Comparison of ENCODE assay signal across 9 cellular contexts in the genomic region with DNA sequence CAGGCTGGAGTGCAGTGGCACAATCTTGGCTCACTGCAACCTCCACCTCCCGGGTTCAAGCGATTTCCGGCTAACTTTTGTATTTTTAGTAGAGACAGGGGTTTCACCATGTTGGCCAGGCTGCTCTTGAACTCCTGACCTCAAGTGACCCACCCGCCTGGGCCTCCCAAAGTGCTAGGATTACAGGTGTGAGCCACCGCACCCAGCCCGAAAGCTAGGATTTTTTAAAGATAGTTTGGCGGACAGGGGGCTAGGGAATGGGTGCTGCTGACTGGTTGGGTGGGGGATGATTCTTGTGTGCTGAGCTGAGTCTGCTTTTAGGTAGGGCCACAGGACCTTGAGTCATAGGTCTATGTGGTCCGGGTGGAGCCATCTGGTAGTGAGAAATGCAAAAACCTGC. TPM values are rescaled to one million over a fixed set of nuclear protein-coding genes. Genes with fewer than 3 reads are reported as not detected.
DNase-seq lines count a peak whose midpoint lies in the region; ATAC-seq and TF ChIP-seq lines count a peak whose summit lies in the region.
"Not testable (repeated sequence)": the region's sequence is repeated elsewhere in the genome, so short reads cannot be mapped to it uniquely, and the experiment has no call there.
"Had no signal": no experiment of that assay in that cellular context is flagged by ENCODE, and none has a peak within 500 bp of the region (broad histone marks: within the 10 kb centered on the region; RNA-seq: fewer than 3 reads in every experiment).

No MANE protein-coding gene starts in this region.

- not testable (repeated sequence) for H2AK5ac ChIP-seq in neuronal stem cell (ENCODE audit: low read depth, low read length)

- H3K14ac ChIP-seq in neuronal stem cell (ENCODE audit: low read length): not testable (repeated sequence)

- peaks cover 18% of the 10 kb centered on the region for H3K4me1 Mint-ChIP-seq in WTC11
- H3K4me1 Mint-ChIP-seq in brain: peaks cover 25% of the 10 kb centered on the region

- H3K4ac ChIP-seq in neuronal stem cell (ENCODE audit: low read length): not testable (repeated sequence)

- 94% methylated on average over 8 of the region's 8 CpGs for WGBS in hepatocyte (ENCODE audit: low lambda C conversion rate, missing lambda C conversion rate)
- WGBS in neuronal stem cell (ENCODE audit: extremely low coverage in 2 of 2, insufficient read length in 2 of 2, insufficient replicate concordance in 1 of 2), 2 donors: no CpG with 5 or more reads among the region's 8 CpGs
- WGBS in aorta, 2 donors: 97 to 98% methylated on average over 8 of the region's 8 CpGs

- H2BK12ac ChIP-seq in neuronal stem cell (ENCODE audit: low read length): not testable (repeated sequence)

- H3K4me1 ChIP-seq in hepatocyte (ENCODE audit: insufficient read depth); aorta (ENCODE audit: control insufficient read depth in 1 of 2, insufficient read depth in 2 of 2, low read length in 2 of 2): not testable (repeated sequence)
- peaks cover 13 to 19% of the 10 kb centered on the region in 2 donors for H3K4me1 ChIP-seq in neuronal stem cell (ENCODE audit: control insufficient read depth in 2 of 2, insufficient read depth in 1 of 2, low read depth in 1 of 2, low read length in 2 of 2)

- H2BK15ac ChIP-seq in neuronal stem cell (ENCODE audit: low read length): not testable (repeated sequence)

- 0 out of 2 replicates have a peak overlapping the region, but pooled peaks have one; percentile 19 for H3K27ac Mint-ChIP-seq in WTC11
- H3K27ac Mint-ChIP-seq in brain: peak overlapping the region; percentile 7 to 93 (median 62)

- not testable (repeated sequence) for H3K9ac ChIP-seq in neuronal stem cell (ENCODE audit: low read depth, low read length, poor library complexity)

- not testable (repeated sequence) for H3K4me3 ChIP-seq in hepatocyte; neuronal stem cell (ENCODE audit: low read length in 2 of 2); aorta (ENCODE audit: low read length in 2 of 2)

- H3K9me3 ChIP-seq in hepatocyte (ENCODE audit: low read depth); neuronal stem cell (replicated peaks in 1 of 2; ENCODE audit: control insufficient read depth in 2 of 2, insufficient read depth in 1 of 2, low read depth in 1 of 2, low read length in 2 of 2); aorta (ENCODE audit: control insufficient read depth, low read length): not testable (repeated sequence)

- H3K4me3 Mint-ChIP-seq in WTC11, brain: not testable (repeated sequence)

- H2BK5ac ChIP-seq in neuronal stem cell (ENCODE audit: low read length): not testable (repeated sequence)

- H3K79me2 ChIP-seq in hepatocyte: not testable (repeated sequence)

- H3K27ac ChIP-seq in hepatocyte (peak overlapping the region; percentile 55), neuronal stem cell (replicated peaks; ENCODE audit: low read length) (peak overlapping the region; percentile 83)
- H3K27ac ChIP-seq in aorta (ENCODE audit: low read depth in 1 of 2, low read length in 2 of 2): not testable (repeated sequence)

- H3K18ac ChIP-seq in neuronal stem cell (ENCODE audit: low read length): not testable (repeated sequence)

- H3K27me3 Mint-ChIP-seq in WTC11 (ENCODE audit: low read depth); brain: not testable (repeated sequence)

- not testable (repeated sequence) for H3K36me3 ChIP-seq in hepatocyte (replicated peaks; ENCODE audit: insufficient read depth, low read depth); neuronal stem cell (replicated peaks in 1 of 2; ENCODE audit: control insufficient read depth in 2 of 2, insufficient read depth in 2 of 2, low read length in 2 of 2); aorta (ENCODE audit: control insufficient read depth in 1 of 2, insufficient read depth in 2 of 2, low read length in 1 of 2)

- not testable (repeated sequence) for H3K36me3 Mint-ChIP-seq in WTC11, brain

- DNase-seq in WTC11 (ENCODE audit: low spot score); hepatocyte (ENCODE audit: low spot score); neuronal stem cell (ENCODE audit: low spot score): not testable (repeated sequence)
- peak; percentile 9 for DNase-seq in aorta

- intact Hi-C loops in aorta (cut with DNase I): not testable (repeated sequence)

- H3K27me3 ChIP-seq in hepatocyte; neuronal stem cell (ENCODE audit: control insufficient read depth in 3 of 3, insufficient read depth in 3 of 3, low read depth in 1 of 3, low read length in 3 of 3); aorta (ENCODE audit: control insufficient read depth in 1 of 2, insufficient read depth in 2 of 2, low read length in 1 of 2): not testable (repeated sequence)

- CTCF ChIA-PET in WTC11 (lab: Charles Lee): interaction anchor here (1.0 to 4.9 kb wide), 7 partner anchors 13 to 213 kb away, joined by 3 to 143 read pairs (median 7); a partner anchor contains a TSS

- H4K20me1 ChIP-seq in hepatocyte (ENCODE audit: insufficient read depth, poor library complexity, severe bottlenecking): not testable (repeated sequence)

- H4K91ac ChIP-seq in neuronal stem cell (ENCODE audit: low read depth, low read length, poor library complexity): not testable (repeated sequence)

- not testable (repeated sequence) for H3K23ac ChIP-seq in neuronal stem cell (ENCODE audit: low read depth, low read length, poor library complexity)

- not testable (repeated sequence) for TF ChIP-seq CTCF in WTC11 (IDR thresholded peaks at IDR 0.05); brain (conservative IDR thresholded peaks at IDR 0.05); hepatocyte (IDR thresholded peaks at IDR 0.05; ENCODE audit: poor library complexity)

- ATAC-seq in WTC11; aorta (ENCODE audit: low FRiP score): not testable (repeated sequence)

- H3K79me1 ChIP-seq in neuronal stem cell (ENCODE audit: low read depth, low read length): not testable (repeated sequence)

- H3K9me2 ChIP-seq in hepatocyte (replicated peaks; ENCODE audit: insufficient read depth): not testable (repeated sequence)

- H2AFZ ChIP-seq in hepatocyte; neuronal stem cell (ENCODE audit: low read length): not testable (repeated sequence)

- H3K9me3 Mint-ChIP-seq in WTC11: not testable (repeated sequence)
- H3K9me3 Mint-ChIP-seq in brain: peaks cover 0 to 35% (median 10%) of the 10 kb centered on the region in 5 experiments

- POLR2A ChIA-PET in WTC11 (lab: Charles Lee): interaction anchor here (1.6 kb wide), 1 partner anchor 111 kb away, joined by 4 read pairs; a partner anchor contains a TSS

- not testable (repeated sequence) for H3K4me2 ChIP-seq in hepatocyte; neuronal stem cell (ENCODE audit: insufficient read depth, low read length, poor library complexity, severe bottlenecking)

- not testable (repeated sequence) for H2BK120ac ChIP-seq in neuronal stem cell (ENCODE audit: low read depth, low read length)

- H4K8ac ChIP-seq in neuronal stem cell (ENCODE audit: low read depth, low read length): not testable (repeated sequence)

RNA-seq across cellular contexts. Expression of a gene that starts 4.2 kb away (rescaled TPM):
- total RNA-seq in WTC11 (2021) (102 to 112 TPM (median 110 TPM) in 3 replicates), hepatocyte (19.5 and 28.4 TPM in 2 replicates), aorta (10 to 100 TPM; 16.2 to 26.7 TPM)
- polyA plus RNA-seq in brain (ENCODE audit: insufficient read depth, low read depth, low replicate concordance) (80.5 TPM), hepatocyte (32.5 and 36.7 TPM in 2 replicates), aorta (10 to 100 TPM; 13.9 to 14.7 TPM)
- 122 TPM for polyA plus RNA-seq in neuronal stem cell (2013, experiment 1 of 2)
- 123 TPM for polyA plus RNA-seq in neuronal stem cell (2013, experiment 2 of 2)

RNA-seq across cellular contexts. Expression of a gene that starts 9.9 kb away (rescaled TPM):
- 8.6 to 14.3 TPM (median 12.1 TPM) in 3 replicates for total RNA-seq in WTC11 (2021)
- 24.5 TPM for polyA plus RNA-seq in brain (ENCODE audit: insufficient read depth, low read depth, low replicate concordance)
- total RNA-seq in hepatocyte: 2.2 and 2.8 TPM in 2 replicates
- polyA plus RNA-seq in hepatocyte: 0.28 and 1.9 TPM in 2 replicates
- 20.3 TPM for polyA plus RNA-seq in neuronal stem cell (2013, experiment 1 of 2)
- polyA plus RNA-seq in neuronal stem cell (2013, experiment 2 of 2): 20.9 TPM
- total RNA-seq in aorta: 1 to 10 TPM; 4.3 to 4.9 TPM
- polyA plus RNA-seq in aorta: 1 to 10 TPM in 1 of 2 donors, not detected in 1; 3.0 TPM
- total RNA-seq: CD4-positive, alpha-beta memory T cell; G401 had no signal
- polyA plus RNA-seq: AG04450; CD4-positive, alpha-beta memory T cell had no signal

RNA-seq across cellular contexts. Expression of a gene that starts 36.5 kb away (rescaled TPM):
- total RNA-seq in WTC11 (2021) (2.5 to 2.8 TPM (median 2.5 TPM) in 3 replicates), hepatocyte (86.2 and 87.3 TPM in 2 replicates), aorta (not detected)
- polyA plus RNA-seq in brain (ENCODE audit: insufficient read depth, low read depth, low replicate concordance) (0.81 TPM), hepatocyte (48.2 and 75.5 TPM in 2 replicates), aorta (not detected)
- 1.5 TPM for polyA plus RNA-seq in neuronal stem cell (2013, experiment 1 of 2)
- 1.4 TPM for polyA plus RNA-seq in neuronal stem cell (2013, experiment 2 of 2)
- total RNA-seq: CD4-positive, alpha-beta memory T cell had no signal
- polyA plus RNA-seq: AG04450; CD4-positive, alpha-beta memory T cell; GM12878 had no signal

RNA-seq across cellular contexts. Expression of a gene that starts 40.7 kb away (rescaled TPM):
- total RNA-seq in WTC11 (2021) (142 to 150 TPM (median 144 TPM) in 3 replicates), hepatocyte (146 and 227 TPM in 2 replicates), aorta (100 to 1,000 TPM; 118 to 130 TPM)
- polyA plus RNA-seq in brain (ENCODE audit: insufficient read depth, low read depth, low replicate concordance) (284 TPM), hepatocyte (343 and 351 TPM in 2 replicates), aorta (100 to 1,000 TPM; 101 to 128 TPM)
- 53.3 TPM for polyA plus RNA-seq in neuronal stem cell (2013, experiment 1 of 2)
- polyA plus RNA-seq in neuronal stem cell (2013, experiment 2 of 2): 53.2 TPM

RNA-seq across cellular contexts. Expression of a gene that starts 41.2 kb away (rescaled TPM):
- total RNA-seq in WTC11 (2021): 9.1 to 10.4 TPM (median 9.5 TPM) in 3 replicates
- 9.2 TPM for polyA plus RNA-seq in brain (ENCODE audit: insufficient read depth, low read depth, low replicate concordance)
- 8.3 and 10.5 TPM in 2 replicates for total RNA-seq in hepatocyte
- polyA plus RNA-seq in hepatocyte: 14.2 and 14.8 TPM in 2 replicates
- 4.4 TPM for polyA plus RNA-seq in neuronal stem cell (2013, experiment 1 of 2)
- polyA plus RNA-seq in neuronal stem cell (2013, experiment 2 of 2): 4.2 TPM
- 10 to 100 TPM; 11.4 to 15.8 TPM for total RNA-seq in aorta
- polyA plus RNA-seq in aorta: 1 to 10 TPM; 8.8 to 9.9 TPM

Comparison
In these comparisons a context has a peak if more than half of its experiments do, and no peak if none do; other contexts are left out.
1. RNA of a gene that starts 36.5 kb away (total RNA-seq): 86.2 to 87.3 TPM in hepatocyte; 2.5 to 2.8 TPM in WTC11 and not detected in aorta; every median in the first group is over 10 times any median in the second.